23 cellular contexts compared by ENCODE assay signal in the genomic region with DNA sequence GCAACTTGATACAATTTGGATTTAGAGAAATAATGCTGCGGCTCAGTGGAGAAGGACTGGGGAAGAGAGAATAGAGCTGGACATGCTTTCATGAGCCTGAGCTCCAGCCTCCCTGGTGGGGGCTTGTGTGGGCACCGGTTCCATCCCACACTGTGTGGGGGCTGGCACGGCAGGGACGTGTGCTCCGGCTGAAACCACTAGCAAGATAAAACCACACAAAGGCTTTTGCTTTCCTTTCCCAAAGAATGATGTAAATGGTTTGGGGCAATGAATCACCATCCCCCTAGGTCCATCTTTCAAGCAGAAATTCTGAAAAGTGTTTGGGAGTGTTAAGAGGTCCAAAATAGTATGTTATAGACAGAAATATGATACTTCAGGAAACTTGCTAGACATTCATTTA.
DNase-seq lines count a peak whose midpoint lies in the region; ATAC-seq and TF ChIP-seq lines count a peak whose summit lies in the region.
"Had no signal": no experiment of that assay in that cellular context is flagged by ENCODE, and none has a peak within 500 bp of the region (broad histone marks: within the 10 kb centered on the region; RNA-seq: fewer than 3 reads in every experiment).

No MANE protein-coding gene starts in this region.

- peaks cover 45% of the 10 kb centered on the region for H3K4me1 Mint-ChIP-seq in nephron progenitor cell
- H3K4me1 Mint-ChIP-seq: activated B cell treated with CpG ODN at 0.5 μM for 24 hours; activated naive CD8-positive, alpha-beta T cell treated with anti-CD3 and anti-CD28 coated beads for 36 hours had no signal

- H3K9me3 ChIP-seq in SJSA1 (replicated peaks) (no peaks in the 10 kb centered on the region), PC-9 (ENCODE audit: insufficient read depth, low read depth) (no peaks in the 10 kb centered on the region)
- H3K9me3 ChIP-seq: BE2C, esophagus squamous epithelium, Peyer's patch had no signal

- H3K27me3 ChIP-seq in SJSA1 (replicated peaks) (no peaks in the 10 kb centered on the region), PC-9 (ENCODE audit: insufficient read depth, low read depth) (no peaks in the 10 kb centered on the region)
- H3K27me3 ChIP-seq: BE2C, esophagus squamous epithelium, Peyer's patch had no signal

- DNase-seq in AG10803 (ENCODE audit: low read depth) (peak; percentile 50), SJSA1 (ENCODE audit: low read depth in 1 of 2, low spot score in 2 of 2) (peak; percentile 51 to 63), epithelial cell of esophagus (ENCODE audit: low read depth) (peak; percentile 14), nephron progenitor cell (no peak), hippocampal formation (lab: John Stamatoyannopoulos, UW) (no peak), PC-9 (no peak)
- DNase-seq: activated B cell treated with CpG ODN at 0.5 μM for 24 hours; activated naive CD8-positive, alpha-beta T cell treated with anti-CD3 and anti-CD28 coated beads for 36 hours; BE2C; esophagus squamous epithelium; Kasumi-1; mesendoderm; NCI-H187; NCI-H510A; nucleus accumbens; Peyer's patch; small intestine had no signal

- CTCF ChIA-PET in PC-9 (lab: Charles Lee): no interaction called here

- H3K27ac ChIP-seq in SJSA1 (no peak overlapping the region; the same call in 1 of the 2 replicates), PC-9 (no peak overlapping the region)
- H3K27ac ChIP-seq: esophagus squamous epithelium, HL-60, Peyer's patch had no signal

- H4K20me1 ChIP-seq in PC-9 (ENCODE audit: insufficient read depth): no peaks in the 10 kb centered on the region

- peak overlapping the region; percentile 89 for H3K27ac Mint-ChIP-seq in nephron progenitor cell
- H3K27ac Mint-ChIP-seq: activated B cell treated with CpG ODN at 0.5 μM for 24 hours; activated naive CD8-positive, alpha-beta T cell treated with anti-CD3 and anti-CD28 coated beads for 36 hours; dendritic cell treated with granulocyte-macrophage colony-stimulating factor and Interleukin-4, amounts not matched to agents 40 ng/mL and 50 ng/mL, for 4 days; T-helper 1 cell treated with Interleukin-12 subunit alpha and Interleukin-12 subunit beta and Interleukin-4 antibody, amounts not matched to agents 30 μg/mL and 1 μg/mL, for 36 hours had no signal

- H3K9me2 ChIP-seq in PC-9 (ENCODE audit: insufficient read depth): no peaks in the 10 kb centered on the region

- H3K27me3 Mint-ChIP-seq in nephron progenitor cell (ENCODE audit: low read depth, poor library complexity): peaks cover 4% of the 10 kb centered on the region
- H3K27me3 Mint-ChIP-seq: activated B cell treated with CpG ODN at 0.5 μM for 24 hours; activated naive CD8-positive, alpha-beta T cell treated with anti-CD3 and anti-CD28 coated beads for 36 hours; dendritic cell treated with granulocyte-macrophage colony-stimulating factor and Interleukin-4, amounts not matched to agents 40 ng/mL and 50 ng/mL, for 4 days had no signal

- ATAC-seq in HG03108 (IDR thresholded peaks at IDR 0.05; ENCODE audit: unreplicated experiment) (no peak), HG03280 (IDR thresholded peaks at IDR 0.05; ENCODE audit: unreplicated experiment) (no peak)
- ATAC-seq: HCT116 had no signal

- no peaks in the 10 kb centered on the region for H3F3A ChIP-seq in PC-9 (ENCODE audit: insufficient read depth, low read depth)

- H2AFZ ChIP-seq in PC-9: no peak overlapping the region

- TF ChIP-seq CTCF in AG10803 (conservative IDR thresholded peaks at IDR 0.05; ENCODE audit: low read length): no peak
- no peak for TF ChIP-seq CTCF in epithelial cell of esophagus (IDR thresholded peaks at IDR 0.05; ENCODE audit: insufficient read depth, low read depth, low read length, missing control alignments)
- TF ChIP-seq CTCF in nephron progenitor cell (IDR thresholded peaks at IDR 0.05): no peak
- no peak for TF ChIP-seq CTCF in PC-9 (conservative IDR thresholded peaks at IDR 0.05)

- H3K4me1 ChIP-seq in SJSA1 (replicated peaks): peaks cover 7% of the 10 kb centered on the region
- no peaks in the 10 kb centered on the region for H3K4me1 ChIP-seq in PC-9 (replicated peaks; ENCODE audit: insufficient read depth)
- H3K4me1 ChIP-seq: BE2C, esophagus squamous epithelium, Peyer's patch had no signal

- no peak overlapping the region for H3K4me2 ChIP-seq in PC-9

- intact Hi-C loops in PC-9 (cut with micrococcal nuclease; ENCODE audit: unreplicated experiment): no loop called here

- POLR2A ChIA-PET in PC-9 (lab: Charles Lee; ENCODE audit: unreplicated experiment): no interaction called here

- no peak overlapping the region for H3K4me3 Mint-ChIP-seq in nephron progenitor cell
- H3K4me3 Mint-ChIP-seq: activated B cell treated with CpG ODN at 0.5 μM for 24 hours; activated naive CD8-positive, alpha-beta T cell treated with anti-CD3 and anti-CD28 coated beads for 36 hours; dendritic cell treated with granulocyte-macrophage colony-stimulating factor and Interleukin-4, amounts not matched to agents 40 ng/mL and 50 ng/mL, for 4 days; T-helper 1 cell treated with Interleukin-12 subunit alpha and Interleukin-12 subunit beta and Interleukin-4 antibody, amounts not matched to agents 30 μg/mL and 1 μg/mL, for 36 hours had no signal

- no peaks in the 10 kb centered on the region for H3K79me2 ChIP-seq in PC-9 (ENCODE audit: low read depth)

- peaks cover 28% of the 10 kb centered on the region for H3K9me3 Mint-ChIP-seq in nephron progenitor cell
- H3K9me3 Mint-ChIP-seq: dendritic cell treated with granulocyte-macrophage colony-stimulating factor and Interleukin-4, amounts not matched to agents 40 ng/mL and 50 ng/mL, for 4 days had no signal

- H3K36me3 ChIP-seq in SJSA1 (peaks cover 21% of the 10 kb centered on the region), PC-9 (ENCODE audit: low read depth) (no peaks in the 10 kb centered on the region)
- H3K36me3 ChIP-seq: BE2C, esophagus squamous epithelium, Peyer's patch had no signal

- peaks cover 90% of the 10 kb centered on the region for H3K36me3 Mint-ChIP-seq in nephron progenitor cell (ENCODE audit: low read depth)
- H3K36me3 Mint-ChIP-seq: activated naive CD8-positive, alpha-beta T cell treated with anti-CD3 and anti-CD28 coated beads for 36 hours had no signal

- BruUV-seq in PC-9 (replicated peaks; lab: Mats Ljungman, UMichigan): no TSS peak

- no peak overlapping the region for H3K4me3 ChIP-seq in AG10803 (ENCODE audit: low read length)
- H3K4me3 ChIP-seq in SJSA1: no peak overlapping the region
- no peak overlapping the region for H3K4me3 ChIP-seq in epithelial cell of esophagus (ENCODE audit: low read length)
- H3K4me3 ChIP-seq in PC-9: no peak overlapping the region
- H3K4me3 ChIP-seq: esophagus squamous epithelium, Peyer's patch had no signal

Comparison
In these comparisons a context has a peak if more than half of its experiments do, and no peak if none do; other contexts are left out.
1. DNase-seq: peak in AG10803 (single experiment), SJSA1 (2 of 2) and epithelial cell of esophagus (single experiment); none in nephron progenitor cell (single experiment), hippocampal formation (0 of 2) and PC-9 (0 of 2).